1 cellular context compared by ENCODE assay signal in genomic region chr7:41881313-41882130, GRCh38.
TF ChIP-seq lines count a peak whose summit lies in the region.

No MANE protein-coding gene starts in this region.

TF ChIP-seq in GM12878, 131 proteins besides CTCF, POLR2A, EP300 and RAD21 (continued from another document and continues in another):
- TF ChIP-seq CEBPZ (IDR thresholded peaks at IDR 0.05; ENCODE audit: low read depth, low read length) (no peak), ZNF217 (IDR thresholded peaks at IDR 0.05) (peak; percentile 42; the same call in 1 of the 2 replicates), FOXK2 (IDR thresholded peaks at IDR 0.05) (no peak), POLR2AphosphoS5 (IDR thresholded peaks at IDR 0.05; ENCODE audit: low read length) (no peak), IRF4 (IDR thresholded peaks at IDR 0.05; ENCODE audit: low read depth, low read length) (peak; percentile 91), YBX1 (IDR thresholded peaks at IDR 0.05) (no peak), SUZ12 (IDR thresholded peaks at IDR 0.05; ENCODE audit: unreplicated experiment) (no peak), E2F8 (IDR thresholded peaks at IDR 0.05; ENCODE audit: low read depth, partially characterized antibody) (peak; percentile 83), WRNIP1 (IDR thresholded peaks at IDR 0.05; ENCODE audit: borderline replicate concordance, low read depth, low read length) (no peak), ESRRA (IDR thresholded peaks at IDR 0.05; ENCODE audit: low read length) (no peak), MLLT1 (IDR thresholded peaks at IDR 0.05) (peak; percentile 76), EGR1 (IDR thresholded peaks at IDR 0.05; ENCODE audit: borderline replicate concordance in 1 of 2, low read depth in 2 of 2, low read length in 2 of 2) (peak in 1 of 2 experiments; percentile 82; a peak in 2 of 3 replicates), MTA3 (IDR thresholded peaks at IDR 0.05; ENCODE audit: borderline replicate concordance, low read length) (peak; percentile 98), HDAC2 (IDR thresholded peaks at IDR 0.05) (no peak), IKZF2 (IDR thresholded peaks at IDR 0.05) (peak; percentile 99), LARP7 (IDR thresholded peaks at IDR 0.05) (no peak), JUNB (IDR thresholded peaks at IDR 0.05) (peak; percentile 93), RFX5 (IDR thresholded peaks at IDR 0.05; ENCODE audit: low read depth, low read length) (no peak), CHD1 (IDR thresholded peaks at IDR 0.05; ENCODE audit: low read depth, low read length) (no peak), NR2F1 (conservative IDR thresholded peaks at IDR 0.05) (peak; percentile 98), EZH2 (IDR thresholded peaks at IDR 0.05; ENCODE audit: borderline replicate concordance, control insufficient read depth, low read depth, low read length) (no peak), BRCA1 (IDR thresholded peaks at IDR 0.05; ENCODE audit: low read depth, low read length) (no peak), IKZF1 (conservative IDR thresholded peaks at IDR 0.05) (peak; percentile 99), STAT1 (conservative IDR thresholded peaks at IDR 0.05) (no peak), TCF12 (IDR thresholded peaks at IDR 0.05; ENCODE audit: low read depth, low read length) (peak; percentile 70; the same call in 1 of the 2 replicates), RAD51 (IDR thresholded peaks at IDR 0.05) (peak; percentile 93), POU2F2 (IDR thresholded peaks at IDR 0.05; ENCODE audit: borderline replicate concordance, low read depth, low read length) (peak; percentile 84; the same call in 2 of the 3 replicates), BHLHE40 (IDR thresholded peaks at IDR 0.05; ENCODE audit: borderline replicate concordance in 1 of 2, low read depth in 2 of 2, low read length in 1 of 2) (peak; percentile 90 to 93), CUX1 (IDR thresholded peaks at IDR 0.05; ENCODE audit: insufficient replicate concordance, low read depth, low read length) (no peak), TCF7 (IDR thresholded peaks at IDR 0.05; ENCODE audit: borderline replicate concordance) (peak; percentile 64; the same call in 1 of the 2 replicates), ASH2L (IDR thresholded peaks at IDR 0.05; ENCODE audit: borderline replicate concordance, low read depth) (0 out of 2 replicates have a peak, but pooled peaks have one; percentile 48), FOS (IDR thresholded peaks at IDR 0.05; ENCODE audit: borderline replicate concordance, extremely low read depth, insufficient read length) (no peak), BMI1 (IDR thresholded peaks at IDR 0.05; ENCODE audit: borderline replicate concordance) (peak; percentile 89)
- TF ChIP-seq, protein P1, sequence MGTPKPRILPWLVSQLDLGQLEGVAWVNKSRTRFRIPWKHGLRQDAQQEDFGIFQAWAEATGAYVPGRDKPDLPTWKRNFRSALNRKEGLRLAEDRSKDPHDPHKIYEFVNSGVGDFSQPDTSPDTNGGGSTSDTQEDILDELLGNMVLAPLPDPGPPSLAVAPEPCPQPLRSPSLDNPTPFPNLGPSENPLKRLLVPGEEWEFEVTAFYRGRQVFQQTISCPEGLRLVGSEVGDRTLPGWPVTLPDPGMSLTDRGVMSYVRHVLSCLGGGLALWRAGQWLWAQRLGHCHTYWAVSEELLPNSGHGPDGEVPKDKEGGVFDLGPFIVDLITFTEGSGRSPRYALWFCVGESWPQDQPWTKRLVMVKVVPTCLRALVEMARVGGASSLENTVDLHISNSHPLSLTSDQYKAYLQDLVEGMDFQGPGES (IDR thresholded peaks at IDR 0.05), result no peak
- TF ChIP-seq, protein P2, sequence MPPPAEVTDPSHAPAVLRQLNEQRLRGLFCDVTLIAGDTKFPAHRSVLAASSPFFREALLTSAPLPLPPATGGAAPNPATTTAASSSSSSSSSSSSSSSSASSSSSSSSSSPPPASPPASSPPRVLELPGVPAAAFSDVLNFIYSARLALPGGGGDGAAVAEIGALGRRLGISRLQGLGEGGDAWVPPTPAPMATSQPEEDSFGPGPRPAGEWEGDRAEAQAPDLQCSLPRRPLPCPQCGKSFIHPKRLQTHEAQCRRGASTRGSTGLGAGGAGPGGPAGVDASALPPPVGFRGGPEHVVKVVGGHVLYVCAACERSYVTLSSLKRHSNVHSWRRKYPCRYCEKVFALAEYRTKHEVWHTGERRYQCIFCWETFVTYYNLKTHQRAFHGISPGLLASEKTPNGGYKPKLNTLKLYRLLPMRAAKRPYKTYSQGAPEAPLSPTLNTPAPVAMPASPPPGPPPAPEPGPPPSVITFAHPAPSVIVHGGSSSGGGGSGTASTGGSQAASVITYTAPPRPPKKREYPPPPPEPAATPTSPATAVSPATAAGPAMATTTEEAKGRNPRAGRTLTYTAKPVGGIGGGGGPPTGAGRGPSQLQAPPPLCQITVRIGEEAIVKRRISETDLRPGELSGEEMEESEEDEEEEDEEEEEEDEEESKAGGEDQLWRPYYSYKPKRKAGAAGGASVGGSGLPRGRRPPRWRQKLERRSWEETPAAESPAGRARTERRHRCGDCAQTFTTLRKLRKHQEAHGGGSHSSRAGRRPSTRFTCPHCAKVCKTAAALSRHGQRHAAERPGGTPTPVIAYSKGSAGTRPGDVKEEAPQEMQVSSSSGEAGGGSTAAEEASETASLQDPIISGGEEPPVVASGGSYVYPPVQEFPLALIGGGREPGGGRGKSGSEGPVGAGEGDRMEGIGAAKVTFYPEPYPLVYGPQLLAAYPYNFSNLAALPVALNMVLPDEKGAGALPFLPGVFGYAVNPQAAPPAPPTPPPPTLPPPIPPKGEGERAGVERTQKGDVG (CRISPR knock-in tag; IDR thresholded peaks at IDR 0.05), result no peak
- TF ChIP-seq, protein P3, sequence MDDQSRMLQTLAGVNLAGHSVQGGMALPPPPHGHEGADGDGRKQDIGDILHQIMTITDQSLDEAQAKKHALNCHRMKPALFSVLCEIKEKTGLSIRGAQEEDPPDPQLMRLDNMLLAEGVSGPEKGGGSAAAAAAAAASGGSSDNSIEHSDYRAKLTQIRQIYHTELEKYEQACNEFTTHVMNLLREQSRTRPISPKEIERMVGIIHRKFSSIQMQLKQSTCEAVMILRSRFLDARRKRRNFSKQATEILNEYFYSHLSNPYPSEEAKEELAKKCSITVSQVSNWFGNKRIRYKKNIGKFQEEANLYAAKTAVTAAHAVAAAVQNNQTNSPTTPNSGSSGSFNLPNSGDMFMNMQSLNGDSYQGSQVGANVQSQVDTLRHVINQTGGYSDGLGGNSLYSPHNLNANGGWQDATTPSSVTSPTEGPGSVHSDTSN (IDR thresholded peaks at IDR 0.05; ENCODE audit: insufficient replicate concordance, low read depth, low read length), result peak; percentile 8
- TF ChIP-seq, protein P4, sequence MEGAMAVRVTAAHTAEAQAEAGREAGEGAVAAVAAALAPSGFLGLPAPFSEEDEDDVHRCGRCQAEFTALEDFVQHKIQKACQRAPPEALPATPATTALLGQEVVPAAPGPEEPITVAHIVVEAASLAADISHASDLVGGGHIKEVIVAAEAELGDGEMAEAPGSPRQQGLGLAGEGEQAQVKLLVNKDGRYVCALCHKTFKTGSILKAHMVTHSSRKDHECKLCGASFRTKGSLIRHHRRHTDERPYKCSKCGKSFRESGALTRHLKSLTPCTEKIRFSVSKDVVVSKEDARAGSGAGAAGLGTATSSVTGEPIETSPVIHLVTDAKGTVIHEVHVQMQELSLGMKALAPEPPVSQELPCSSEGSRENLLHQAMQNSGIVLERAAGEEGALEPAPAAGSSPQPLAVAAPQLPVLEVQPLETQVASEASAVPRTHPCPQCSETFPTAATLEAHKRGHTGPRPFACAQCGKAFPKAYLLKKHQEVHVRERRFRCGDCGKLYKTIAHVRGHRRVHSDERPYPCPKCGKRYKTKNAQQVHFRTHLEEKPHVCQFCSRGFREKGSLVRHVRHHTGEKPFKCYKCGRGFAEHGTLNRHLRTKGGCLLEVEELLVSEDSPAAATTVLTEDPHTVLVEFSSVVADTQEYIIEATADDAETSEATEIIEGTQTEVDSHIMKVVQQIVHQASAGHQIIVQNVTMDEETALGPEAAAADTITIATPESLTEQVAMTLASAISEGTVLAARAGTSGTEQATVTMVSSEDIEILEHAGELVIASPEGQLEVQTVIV (IDR thresholded peaks at IDR 0.05; ENCODE audit: borderline replicate concordance, partially characterized antibody), result peak; percentile 32
- TF ChIP-seq, protein P5, sequence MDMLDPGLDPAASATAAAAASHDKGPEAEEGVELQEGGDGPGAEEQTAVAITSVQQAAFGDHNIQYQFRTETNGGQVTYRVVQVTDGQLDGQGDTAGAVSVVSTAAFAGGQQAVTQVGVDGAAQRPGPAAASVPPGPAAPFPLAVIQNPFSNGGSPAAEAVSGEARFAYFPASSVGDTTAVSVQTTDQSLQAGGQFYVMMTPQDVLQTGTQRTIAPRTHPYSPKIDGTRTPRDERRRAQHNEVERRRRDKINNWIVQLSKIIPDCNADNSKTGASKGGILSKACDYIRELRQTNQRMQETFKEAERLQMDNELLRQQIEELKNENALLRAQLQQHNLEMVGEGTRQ (IDR thresholded peaks at IDR 0.05; ENCODE audit: borderline replicate concordance, low read depth, low read length), result peak; percentile 79
